Comparison of ENCODE assay signal across 27 cellular contexts in the genomic region with DNA sequence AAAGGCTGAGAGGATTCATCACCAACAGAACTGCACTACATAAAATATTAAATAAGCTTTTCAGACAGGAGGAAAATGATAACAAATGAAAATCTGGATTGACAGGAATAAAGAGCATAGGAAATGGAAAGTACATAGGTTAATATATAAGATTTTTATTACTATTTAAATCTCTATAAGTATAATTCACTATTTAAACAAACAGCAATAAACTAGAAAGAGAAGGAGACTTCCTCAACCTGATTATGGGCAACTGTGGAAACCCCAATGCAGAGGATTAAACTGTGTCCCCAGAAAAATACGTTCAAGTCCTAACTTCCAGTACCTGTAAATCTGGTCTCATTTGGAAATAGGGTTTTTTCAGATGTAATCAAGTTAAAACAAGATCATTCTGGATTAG.
"Had no signal": no experiment of that assay in that cellular context is flagged by ENCODE, and none has a peak within 500 bp of the region (broad histone marks: within the 10 kb centered on the region; RNA-seq: fewer than 3 reads in every experiment).

No MANE protein-coding gene starts in this region.

- H3K27me3 ChIP-seq: colonic mucosa, dorsolateral prefrontal cortex, esophagus muscularis mucosa, esophagus squamous epithelium, foreskin keratinocyte, gastrocnemius medialis, gastroesophageal sphincter, heart left ventricle had no signal

- FAIRE-seq: colon, endometrium, endothelial cell of umbilical vein, frontal cortex had no signal

- H3K36me3 ChIP-seq: colonic mucosa, esophagus muscularis mucosa, esophagus squamous epithelium, gastrocnemius medialis, gastroesophageal sphincter, heart left ventricle had no signal

- H3K9me3 ChIP-seq: colonic mucosa, esophagus muscularis mucosa, esophagus squamous epithelium, gastrocnemius medialis, gastroesophageal sphincter, heart left ventricle had no signal

- H3K4me1 ChIP-seq: colonic mucosa, esophagus muscularis mucosa, esophagus squamous epithelium, gastrocnemius medialis, gastroesophageal sphincter, heart left ventricle had no signal

- DNase-seq: colonic mucosa; cortex of kidney; dermis blood vessel endothelial cell; effector CD4-positive, alpha-beta T cell; effector CD8-positive, alpha-beta T cell; effector memory CD4-positive, alpha-beta T cell; effector memory CD8-positive, alpha-beta T cell; endodermal cell; erythroblast; esophagus squamous epithelium; foreskin fibroblast; foreskin keratinocyte; foreskin melanocyte; gastrocnemius medialis; glutamatergic neuron; head of caudate nucleus; heart left ventricle had no signal

- H3K27ac ChIP-seq: colonic mucosa, coronary artery, dorsolateral prefrontal cortex, epithelial cell of prostate, esophagus muscularis mucosa, esophagus squamous epithelium, foreskin keratinocyte, gastrocnemius medialis, gastroesophageal sphincter, heart left ventricle had no signal

- H3K4me3 ChIP-seq: colonic mucosa, coronary artery, dorsolateral prefrontal cortex, esophagus muscularis mucosa, esophagus squamous epithelium, gastrocnemius medialis, gastroesophageal sphincter, heart left ventricle had no signal

- ATAC-seq: effector memory CD8-positive, alpha-beta T cell; esophagus mucosa; foreskin keratinocyte; gastrocnemius medialis; gastroesophageal sphincter; heart left ventricle had no signal
